ENCODE assay signal across 18 cellular contexts in genomic region chr3:244041-244440, GRCh38. TPM values are rescaled to one million over a fixed set of nuclear protein-coding genes. Genes with fewer than 3 reads are reported as not detected.
DNase-seq lines count a peak whose midpoint lies in the region; ATAC-seq and TF ChIP-seq lines count a peak whose summit lies in the region.
"Had no signal": no experiment of that assay in that cellular context is flagged by ENCODE, and none has a peak within 500 bp of the region (broad histone marks: within the 10 kb centered on the region; RNA-seq: fewer than 3 reads in every experiment).

No MANE protein-coding gene starts in this region.

- H3K4me1 ChIP-seq in OCI-LY1 (ENCODE audit: insufficient read depth, low read length, severe bottlenecking) (peaks cover 41% of the 10 kb centered on the region), mesenchymal stem cell (ENCODE audit: control insufficient read depth, insufficient read depth, low read depth, low read length) (no peaks in the 10 kb centered on the region)
- H3K4me1 ChIP-seq: Peyer's patch had no signal

- H3K36me3 ChIP-seq in OCI-LY1 (ENCODE audit: insufficient read depth, low read length) (peaks cover 17% of the 10 kb centered on the region), mesenchymal stem cell (ENCODE audit: control insufficient read depth in 1 of 2, insufficient read depth in 2 of 2, low read depth in 1 of 2, low read length in 2 of 2) (no peaks in the 10 kb centered on the region)
- H3K36me3 ChIP-seq: Peyer's patch had no signal

- peaks cover 22% of the 10 kb centered on the region for H3K36me3 Mint-ChIP-seq in brain
- no peaks in the 10 kb centered on the region for H3K36me3 Mint-ChIP-seq in activated CD8-positive, alpha-beta memory T cell treated with anti-CD3 and anti-CD28 coated beads, Interleukin-2, amount 10 ng/mL, durations not matched to agents 7 days and 5 days
- H3K36me3 Mint-ChIP-seq: IgD-negative memory B cell had no signal

- in situ Hi-C loops in G401 (cut with HindIII; ENCODE audit: low sequenced_read_pairs), result no loop called here

- 89% methylated on average over 8 of the region's 9 CpGs for WGBS in mesenchymal stem cell

- no peaks in the 10 kb centered on the region for H3F3A ChIP-seq in OCI-LY1 (ENCODE audit: insufficient read depth, low read length)

- H2BK120ac ChIP-seq in mesenchymal stem cell (ENCODE audit: low read depth, low read length), result no peak overlapping the region

- no peak overlapping the region for H3K18ac ChIP-seq in mesenchymal stem cell (ENCODE audit: low read depth in 1 of 2, low read length in 2 of 2)

- H3K27ac Mint-ChIP-seq in brain, result peak overlapping the region in 4 of 5 experiments; percentile 28 to 94 (median 58)
- no peak overlapping the region for H3K27ac Mint-ChIP-seq in activated CD8-positive, alpha-beta memory T cell treated with anti-CD3 and anti-CD28 coated beads, Interleukin-2, amount 10 ng/mL, durations not matched to agents 7 days and 5 days
- H3K27ac Mint-ChIP-seq: IgD-negative memory B cell had no signal

- no peaks in the 10 kb centered on the region for H3K79me1 ChIP-seq in mesenchymal stem cell (replicated peaks; ENCODE audit: low read length, poor library complexity, severe bottlenecking)

- no peak overlapping the region for H3K9ac ChIP-seq in OCI-LY1 (ENCODE audit: low read length)
- H3K9ac ChIP-seq in mesenchymal stem cell (ENCODE audit: low read length), result peak overlapping the region; percentile 21

- H3K9me3 ChIP-seq in OCI-LY1 (ENCODE audit: low read length), result no peaks in the 10 kb centered on the region
- H3K9me3 ChIP-seq in mesenchymal stem cell (ENCODE audit: control insufficient read depth, low read length), result no peaks in the 10 kb centered on the region
- H3K9me3 ChIP-seq: Peyer's patch had no signal

- H3K23ac ChIP-seq in mesenchymal stem cell (ENCODE audit: low read length in 2 of 2), result no peak overlapping the region

- H3K4me3 Mint-ChIP-seq in brain, result peak overlapping the region in 1 of 5 experiments; percentile 36
- no peak overlapping the region for H3K4me3 Mint-ChIP-seq in activated CD8-positive, alpha-beta memory T cell treated with anti-CD3 and anti-CD28 coated beads, Interleukin-2, amount 10 ng/mL, durations not matched to agents 7 days and 5 days
- H3K4me3 Mint-ChIP-seq: IgD-negative memory B cell had no signal

- H3K4me2 ChIP-seq in OCI-LY1 (ENCODE audit: low read length) (no peak overlapping the region), mesenchymal stem cell (ENCODE audit: low read length, poor library complexity, severe bottlenecking) (no peak overlapping the region)

- peaks cover 0 to 46% (median 0%) of the 10 kb centered on the region in 5 experiments for H3K9me3 Mint-ChIP-seq in brain
- H3K9me3 Mint-ChIP-seq in activated CD8-positive, alpha-beta memory T cell treated with anti-CD3 and anti-CD28 coated beads, Interleukin-2, amount 10 ng/mL, durations not matched to agents 7 days and 5 days (ENCODE audit: low read depth), result peaks cover 2% of the 10 kb centered on the region

- H3K79me2 ChIP-seq in OCI-LY1 (ENCODE audit: insufficient read depth, low read length), result no peaks in the 10 kb centered on the region

- H3K4me3 ChIP-seq in OCI-LY1 (ENCODE audit: low read depth, low read length, poor library complexity, severe bottlenecking) (no peak overlapping the region), mesenchymal stem cell (ENCODE audit: insufficient read depth in 1 of 2, low read depth in 1 of 2, low read length in 2 of 2) (peak overlapping the region in 1 of 2 experiments; percentile 7)
- H3K4me3 ChIP-seq: Peyer's patch, SK-N-MC had no signal

- no peak overlapping the region for H2BK15ac ChIP-seq in mesenchymal stem cell (ENCODE audit: low read depth, poor library complexity, severe bottlenecking)

- H4K8ac ChIP-seq in mesenchymal stem cell (ENCODE audit: low read length), result no peak overlapping the region

- DNase-seq in G401 (ENCODE audit: low spot score) (peak; percentile 25), mesenchymal stem cell (no peak), nucleus accumbens (lab: John Stamatoyannopoulos, UW) (no peak), AG20443 (ENCODE audit: low spot score) (no peak), omental fat pad (ENCODE audit: low spot score) (no peak)
- DNase-seq in activated CD8-positive, alpha-beta memory T cell treated with anti-CD3 and anti-CD28 coated beads, Interleukin-2, amount 10 ng/mL, durations not matched to agents 7 days and 5 days, result no peak
- DNase-seq: DMS 273 treated with DMSO at 0.1 percent for 48 hours, NCI-H1436 treated with DMSO at 0.1 percent for 48 hours, NCI-H2081, NCI-H524 treated with DMSO at 0.1 percent for 48 hours, Peyer's patch had no signal

- H3K27ac ChIP-seq in OCI-LY1 (ENCODE audit: low read depth, low read length, poor library complexity, severe bottlenecking), result peak overlapping the region; percentile 77
- H3K27ac ChIP-seq in mesenchymal stem cell (ENCODE audit: low read length, poor library complexity, severe bottlenecking), result no peak overlapping the region
- H3K27ac ChIP-seq: C4-2B, Peyer's patch, SK-N-MC had no signal

- CTCF ChIA-PET in activated CD8-positive, alpha-beta memory T cell treated with anti-CD3 and anti-CD28 coated beads, Interleukin-2, amount 10 ng/mL, durations not matched to agents 7 days and 5 days (lab: Charles Lee), result no interaction called here

- H2BK12ac ChIP-seq in mesenchymal stem cell (ENCODE audit: low read length in 2 of 2), result no peak overlapping the region

- H4K91ac ChIP-seq in mesenchymal stem cell (ENCODE audit: low read length), result no peak overlapping the region

- H3K27me3 ChIP-seq in OCI-LY1 (ENCODE audit: insufficient read depth, low read length), result no peaks in the 10 kb centered on the region
- no peaks in the 10 kb centered on the region for H3K27me3 ChIP-seq in mesenchymal stem cell (ENCODE audit: control insufficient read depth in 1 of 2, insufficient read depth in 1 of 2, low read length in 2 of 2)
- H3K27me3 ChIP-seq: Peyer's patch had no signal

- no peak overlapping the region for H2AK5ac ChIP-seq in mesenchymal stem cell (ENCODE audit: low read length, severe bottlenecking)

- ATAC-seq in activated CD8-positive, alpha-beta memory T cell treated with anti-CD3 and anti-CD28 coated beads, Interleukin-2, amount 10 ng/mL, durations not matched to agents 7 days and 5 days, result no peak
- ATAC-seq in omental fat pad (ENCODE audit: low FRiP score), result no peak

- H3K14ac ChIP-seq in mesenchymal stem cell (ENCODE audit: low read length in 2 of 2), result no peak overlapping the region

- H2AFZ ChIP-seq in OCI-LY1 (ENCODE audit: low read length) (no peak overlapping the region), mesenchymal stem cell (ENCODE audit: low read depth, low read length) (no peak overlapping the region)

- H2BK5ac ChIP-seq in mesenchymal stem cell (ENCODE audit: low read depth, low read length, poor library complexity, severe bottlenecking), result no peak overlapping the region

- H3K4ac ChIP-seq in mesenchymal stem cell (ENCODE audit: low read depth in 1 of 2, low read length in 2 of 2), result no peak overlapping the region

- no peaks in the 10 kb centered on the region for H4K20me1 ChIP-seq in OCI-LY1 (ENCODE audit: insufficient read depth, low read length)

- H3K4me1 Mint-ChIP-seq in brain, result peaks cover 64% of the 10 kb centered on the region
- no peaks in the 10 kb centered on the region for H3K4me1 Mint-ChIP-seq in activated CD8-positive, alpha-beta memory T cell treated with anti-CD3 and anti-CD28 coated beads, Interleukin-2, amount 10 ng/mL, durations not matched to agents 7 days and 5 days

- H3K27me3 Mint-ChIP-seq in brain, result no peaks in the 10 kb centered on the region
- H3K27me3 Mint-ChIP-seq in activated CD8-positive, alpha-beta memory T cell treated with anti-CD3 and anti-CD28 coated beads, Interleukin-2, amount 10 ng/mL, durations not matched to agents 7 days and 5 days, result no peaks in the 10 kb centered on the region
- H3K27me3 Mint-ChIP-seq: IgD-negative memory B cell had no signal

- H3K9me2 ChIP-seq in OCI-LY1 (ENCODE audit: low read depth, low read length), result no peaks in the 10 kb centered on the region

- TF ChIP-seq CTCF in OCI-LY1 (IDR thresholded peaks at IDR 0.05; ENCODE audit: low read length), result no peak
- no peak for TF ChIP-seq CTCF in brain (conservative IDR thresholded peaks at IDR 0.05)
- TF ChIP-seq CTCF in omental fat pad (IDR thresholded peaks at IDR 0.05), result no peak

RNA-seq across cellular contexts. Expression of gene CHL1, which starts 47.5 kb away (rescaled TPM):
- total RNA-seq in G401 (2014; rRNA removed; shearing (Covaris generic)), result 5.5 and 11.3 TPM in 2 replicates
- 5.4 TPM for polyA plus RNA-seq in brain (ENCODE audit: insufficient read depth, low read depth, low replicate concordance)
- 0.08 TPM for polyA plus RNA-seq in mesenchymal stem cell (2013, experiment 1 of 2)
- polyA plus RNA-seq in mesenchymal stem cell (2013, experiment 2 of 2), result 0.03 TPM
- not detected for total RNA-seq in activated CD8-positive, alpha-beta memory T cell treated with anti-CD3 and anti-CD28 coated beads, Interleukin-2, amount 10 ng/mL, durations not matched to agents 7 days and 5 days
- 10 to 100 TPM; 18.7 to 64.2 (median 42.1) TPM for total RNA-seq in omental fat pad
- total RNA-seq: HT-29, LHCN-M2 had no signal
